ENCODE assay signal across 12 cellular contexts in genomic region chrX:35046646-35047231, GRCh38.
"Had no signal": no experiment of that assay in that cellular context is flagged by ENCODE, and none has a peak within 500 bp of the region (broad histone marks: within the 10 kb centered on the region; RNA-seq: fewer than 3 reads in every experiment).

No MANE protein-coding gene starts in this region.

- H3K4me3 Mint-ChIP-seq: activated naive CD8-positive, alpha-beta T cell; memory B cell; neural progenitor cell had no signal

- H3K4me1 Mint-ChIP-seq: memory B cell, neural progenitor cell had no signal

- DNase-seq: activated T-cell treated with anti-CD3 and anti-CD28 coated beads, Interleukin-2, amount 50 U/mL, for 1 hour; cortex of kidney; effector memory CD4-positive, alpha-beta T cell; head of caudate nucleus; left lung; SHP77 treated with DMSO at 0.1 percent for 48 hours; small intestine had no signal

- ATAC-seq: activated CD4-positive, CD25-positive, alpha-beta regulatory T cell treated with anti-CD3 and anti-CD28 coated beads, Interleukin-2, amount 50 U/mL, for 24 hours; left lung had no signal

- H3K9me3 ChIP-seq: left lung, tibial nerve had no signal

- H3K36me3 Mint-ChIP-seq: activated naive CD8-positive, alpha-beta T cell; memory B cell; neural progenitor cell had no signal

- H3K4me3 ChIP-seq: left lung, neural progenitor cell, tibial nerve had no signal

- H3K27ac Mint-ChIP-seq: activated naive CD8-positive, alpha-beta T cell; memory B cell; neural progenitor cell had no signal

- H3K27me3 Mint-ChIP-seq: activated naive CD8-positive, alpha-beta T cell; memory B cell had no signal
